ENCODE assay signal across 8 cellular contexts in the genomic region with DNA sequence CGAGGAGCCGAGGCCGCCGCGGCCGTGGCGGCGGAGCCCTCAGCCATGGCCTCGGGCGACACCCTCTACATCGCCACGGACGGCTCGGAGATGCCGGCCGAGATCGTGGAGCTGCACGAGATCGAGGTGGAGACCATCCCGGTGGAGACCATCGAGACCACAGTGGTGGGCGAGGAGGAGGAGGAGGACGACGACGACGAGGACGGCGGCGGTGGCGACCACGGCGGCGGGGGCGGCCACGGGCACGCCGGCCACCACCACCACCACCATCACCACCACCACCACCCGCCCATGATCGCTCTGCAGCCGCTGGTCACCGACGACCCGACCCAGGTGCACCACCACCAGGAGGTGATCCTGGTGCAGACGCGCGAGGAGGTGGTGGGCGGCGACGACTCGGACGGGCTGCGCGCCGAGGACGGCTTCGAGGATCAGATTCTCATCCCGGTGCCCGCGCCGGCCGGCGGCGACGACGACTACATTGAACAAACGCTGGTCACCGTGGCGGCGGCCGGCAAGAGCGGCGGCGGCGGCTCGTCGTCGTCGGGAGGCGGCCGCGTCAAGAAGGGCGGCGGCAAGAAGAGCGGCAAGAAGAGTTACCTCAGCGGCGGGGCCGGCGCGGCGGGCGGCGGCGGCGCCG. TPM values are rescaled to one million over a fixed set of nuclear protein-coding genes. Genes with fewer than 3 reads are reported as not detected.
DNase-seq lines count a peak whose midpoint lies in the region; ATAC-seq and TF ChIP-seq lines count a peak whose summit lies in the region.

No MANE protein-coding gene starts in this region.

- TF ChIP-seq CTCF in WTC11 (IDR thresholded peaks at IDR 0.05) (no peak), endodermal cell (conservative IDR thresholded peaks at IDR 0.05) (no peak), vagina (IDR thresholded peaks at IDR 0.05) (no peak)

- DNase-seq in NCI-H82 (lab: John Stamatoyannopoulos, UW) (peak; percentile 37), NCI-H82 treated with DMSO at 0.1 percent for 48 hours (lab: John Stamatoyannopoulos, UW; ENCODE audit: unreplicated experiment) (no peak), WTC11 (ENCODE audit: low spot score) (no peak), endodermal cell (peak; percentile 60), vagina (ENCODE audit: extremely low spot score in 2 of 2) (no peak), NCI-H1694 treated with DMSO at 0.1 percent for 48 hours (lab: John Stamatoyannopoulos, UW) (no peak)
- no peak for DNase-seq in natural killer cell treated with Interleukin-12 subunit alpha and Interleukin-12 subunit beta and Interleukin-15 and Interleukin-18, amount 100 ng/mL, for 72 hours (ENCODE audit: low spot score)

- H3K4me1 Mint-ChIP-seq in WTC11 (peaks cover 48% of the 10 kb centered on the region), endodermal cell (peaks cover 28% of the 10 kb centered on the region)
- peaks cover 41 to 44% of the 10 kb centered on the region in 2 donors for H3K4me1 Mint-ChIP-seq in natural killer cell treated with Interleukin-12 subunit alpha and Interleukin-12 subunit beta and Interleukin-15 and Interleukin-18, amount 100 ng/mL, for 72 hours (ENCODE audit: low read depth in 2 of 2)

- H3K9me3 Mint-ChIP-seq in WTC11 (no peaks in the 10 kb centered on the region), endodermal cell (peaks cover 2% of the 10 kb centered on the region)
- no peaks in the 10 kb centered on the region for H3K9me3 Mint-ChIP-seq in natural killer cell treated with Interleukin-12 subunit alpha and Interleukin-12 subunit beta and Interleukin-15 and Interleukin-18, amount 100 ng/mL, for 72 hours

- H3K36me3 ChIP-seq in endodermal cell (ENCODE audit: control insufficient read depth, insufficient read depth, low read length) = peaks cover 23% of the 10 kb centered on the region
- H3K36me3 ChIP-seq in vagina = no peaks in the 10 kb centered on the region

- no peak for TF ChIP-seq POLR2A in vagina (IDR thresholded peaks at IDR 0.05)

- H3K4me3 Mint-ChIP-seq in WTC11 = peak overlapping the region; percentile 71
- H3K4me3 Mint-ChIP-seq in endodermal cell = peak overlapping the region; percentile 81
- peak overlapping the region; percentile 87 for H3K4me3 Mint-ChIP-seq in natural killer cell treated with Interleukin-12 subunit alpha and Interleukin-12 subunit beta and Interleukin-15 and Interleukin-18, amount 100 ng/mL, for 72 hours

- ATAC-seq in WTC11 = no peak
- ATAC-seq in natural killer cell treated with Interleukin-12 subunit alpha and Interleukin-12 subunit beta and Interleukin-15 and Interleukin-18, amount 100 ng/mL, for 72 hours = no peak
- no peak for ATAC-seq in HG03378 (IDR thresholded peaks at IDR 0.05; ENCODE audit: unreplicated experiment)

- POLR2A ChIA-PET in WTC11 (lab: Charles Lee) = interaction anchor here (1.6 kb wide), 1 partner anchor 24 kb away, joined by 5 read pairs; no protein-coding TSS in a partner anchor

- intact Hi-C loops in vagina (cut with DNase I) = loop anchor here (5.0 kb wide), 1 partner anchor 68 kb away; the partner anchor contains the start of gene SLC25A29

- 0 to 1% methylated on average over 26 to 88 of the region's 95 CpGs for WGBS in endodermal cell (ENCODE audit: insufficient coverage in 1 of 2, insufficient read length in 1 of 2), 2 experiments

- H3K27me3 Mint-ChIP-seq in WTC11 (ENCODE audit: low read depth) (no peaks in the 10 kb centered on the region), endodermal cell (ENCODE audit: insufficient read depth) (no peaks in the 10 kb centered on the region)
- no peaks in the 10 kb centered on the region for H3K27me3 Mint-ChIP-seq in natural killer cell treated with Interleukin-12 subunit alpha and Interleukin-12 subunit beta and Interleukin-15 and Interleukin-18, amount 100 ng/mL, for 72 hours

- CTCF ChIA-PET in WTC11 (lab: Charles Lee) = no interaction called here

- H3K27ac ChIP-seq in endodermal cell (ENCODE audit: low read depth, low read length) (peak overlapping the region; percentile 78), vagina (peak overlapping the region; percentile 99)

- peak overlapping the region; percentile 57; the same call in 1 of the 2 replicates for H3K27ac Mint-ChIP-seq in WTC11
- H3K27ac Mint-ChIP-seq in endodermal cell = peak overlapping the region; percentile 75
- peak overlapping the region; percentile 73 to 90 for H3K27ac Mint-ChIP-seq in natural killer cell treated with Interleukin-12 subunit alpha and Interleukin-12 subunit beta and Interleukin-15 and Interleukin-18, amount 100 ng/mL, for 72 hours

- no peaks in the 10 kb centered on the region for H3K9me3 ChIP-seq in endodermal cell (ENCODE audit: control insufficient read depth, low read length)
- no peaks in the 10 kb centered on the region for H3K9me3 ChIP-seq in vagina

- H3K4me3 ChIP-seq in endodermal cell (ENCODE audit: low read length) (peak overlapping the region; percentile 80), vagina (peak overlapping the region; percentile 84 to 100)

- no peaks in the 10 kb centered on the region for H3K4me1 ChIP-seq in endodermal cell (ENCODE audit: control insufficient read depth, insufficient read depth, low read length)
- H3K4me1 ChIP-seq in vagina = peaks cover 69% of the 10 kb centered on the region

- no peaks in the 10 kb centered on the region for H3K27me3 ChIP-seq in endodermal cell (ENCODE audit: control insufficient read depth, insufficient read depth, low read length, poor library complexity, severe bottlenecking)
- no peaks in the 10 kb centered on the region for H3K27me3 ChIP-seq in vagina

- H3K36me3 Mint-ChIP-seq in WTC11 (peaks cover 20% of the 10 kb centered on the region), endodermal cell (ENCODE audit: low read depth) (peaks cover 25% of the 10 kb centered on the region)
- H3K36me3 Mint-ChIP-seq in natural killer cell treated with Interleukin-12 subunit alpha and Interleukin-12 subunit beta and Interleukin-15 and Interleukin-18, amount 100 ng/mL, for 72 hours = peaks cover 10% of the 10 kb centered on the region

- peak overlapping the region; percentile 75 for H3K9ac ChIP-seq in endodermal cell (ENCODE audit: extremely low read depth, low read length, poor library complexity, severe bottlenecking)

TF ChIP-seq in WTC11, 78 proteins besides CTCF, POLR2A, EP300 and RAD21 (continues in another document):
- no peak for TF ChIP-seq PRRX2 (CRISPR knock-in tag; IDR thresholded peaks at IDR 0.05)
- TF ChIP-seq ARID4B (CRISPR knock-in tag; IDR thresholded peaks at IDR 0.05; ENCODE audit: borderline replicate concordance) = peak; percentile 55; the same call in 1 of the 2 replicates
- no peak for TF ChIP-seq HMGXB4 (CRISPR knock-in tag; IDR thresholded peaks at IDR 0.05)
- TF ChIP-seq ATF1 (CRISPR knock-in tag; IDR thresholded peaks at IDR 0.05) = no peak
- TF ChIP-seq, protein P1, sequence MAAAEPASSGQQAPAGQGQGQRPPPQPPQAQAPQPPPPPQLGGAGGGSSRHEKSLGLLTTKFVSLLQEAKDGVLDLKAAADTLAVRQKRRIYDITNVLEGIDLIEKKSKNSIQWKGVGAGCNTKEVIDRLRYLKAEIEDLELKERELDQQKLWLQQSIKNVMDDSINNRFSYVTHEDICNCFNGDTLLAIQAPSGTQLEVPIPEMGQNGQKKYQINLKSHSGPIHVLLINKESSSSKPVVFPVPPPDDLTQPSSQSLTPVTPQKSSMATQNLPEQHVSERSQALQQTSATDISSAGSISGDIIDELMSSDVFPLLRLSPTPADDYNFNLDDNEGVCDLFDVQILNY (CRISPR knock-in tag; IDR thresholded peaks at IDR 0.05) = no peak

RNA-seq across cellular contexts. Expression of gene YY1, which starts 0.4 kb away (rescaled TPM):
- total RNA-seq in WTC11 (2021) = 78.8 to 83.1 TPM (median 81.9 TPM) in 3 replicates
- 100 to 1,000 TPM in 1 of 2 donors, 10 to 100 TPM in 1; 94.8 to 103 TPM for total RNA-seq in endodermal cell
- polyA plus RNA-seq in endodermal cell (2013, experiment 1 of 2) = 84.2 TPM
- polyA plus RNA-seq in endodermal cell (2013, experiment 2 of 2) = 82.6 TPM
- total RNA-seq in natural killer cell treated with Interleukin-12 subunit alpha and Interleukin-12 subunit beta and Interleukin-15 and Interleukin-18, amount 100 ng/mL, for 72 hours = 10 to 100 TPM; 59.7 to 75.7 TPM
- 43.0 TPM for total RNA-seq in vagina

Comparison
In these comparisons a context has a peak if more than half of its experiments do, and no peak if none do; other contexts are left out.
1. DNase-seq: peak in NCI-H82 (single experiment) and endodermal cell (single experiment); none in NCI-H82 treated with DMSO at 0.1 percent for 48 hours (single experiment), WTC11 (single experiment), natural killer cell treated with Interleukin-12 subunit alpha and Interleukin-12 subunit beta and Interleukin-15 and Interleukin-18, amount 100 ng/mL, for 72 hours (single experiment), vagina (0 of 2) and NCI-H1694 treated with DMSO at 0.1 percent for 48 hours (single experiment).
2. Peak in every context shown above with its lines, with median percentiles within 50 percentile points of each other: H3K27ac Mint-ChIP-seq and H3K4me3 Mint-ChIP-seq.